ENCODE assay signal across 8 cellular contexts in genomic region chrX:64975989-64976672, GRCh38. TPM values are rescaled to one million over a fixed set of nuclear protein-coding genes. Genes with fewer than 3 reads are reported as not detected.
A peak's percentile ranks its signal among the peaks of the same experiment; 100 is the strongest.
DNase-seq lines count a peak whose midpoint lies in the region; ATAC-seq and TF ChIP-seq lines count a peak whose summit lies in the region.

TSS of gene ZC4H2 (minus strand) at chrX:64976450. CDS start at chrX:64976377, 73 bp downstream.

- CTCF ChIA-PET in CD8-positive, alpha-beta memory T cell (lab: Charles Lee) = interaction anchor here (1.5 kb wide), 1 partner anchor 59 kb away, joined by 4 read pairs; the partner anchor contains the start of gene ZC3H12B

- peaks cover 3 to 11% (median 7%) of the 10 kb centered on the region in 3 donors for H3K36me3 Mint-ChIP-seq in CD8-positive, alpha-beta memory T cell
- peaks cover 14% of the 10 kb centered on the region for H3K36me3 Mint-ChIP-seq in T-helper 1 cell treated with Interleukin-12 subunit alpha and Interleukin-12 subunit beta and Interleukin-4 antibody, amounts not matched to agents 30 μg/mL and 1 μg/mL, for 36 hours (ENCODE audit: low read depth)

- intact Hi-C loops in ascending aorta (cut with DNase I) = no loop called here
- intact Hi-C loops in right cardiac atrium (cut with DNase I) = no loop called here

- H3K36me3 ChIP-seq in CD8-positive, alpha-beta memory T cell (ENCODE audit: insufficient read depth, low read length) = no peaks in the 10 kb centered on the region
- H3K36me3 ChIP-seq in ascending aorta = no peaks in the 10 kb centered on the region

- peaks cover 15 to 21% (median 18%) of the 10 kb centered on the region in 3 donors for H3K4me1 Mint-ChIP-seq in CD8-positive, alpha-beta memory T cell
- H3K4me1 Mint-ChIP-seq in T-helper 1 cell treated with Interleukin-12 subunit alpha and Interleukin-12 subunit beta and Interleukin-4 antibody, amounts not matched to agents 30 μg/mL and 1 μg/mL, for 36 hours (ENCODE audit: low read depth) = peaks cover 24% of the 10 kb centered on the region

- H3K9me3 ChIP-seq in CD8-positive, alpha-beta memory T cell (ENCODE audit: low read length) = no peaks in the 10 kb centered on the region
- H3K9me3 ChIP-seq in ascending aorta (no peaks in the 10 kb centered on the region), right cardiac atrium (ENCODE audit: control insufficient read depth, low read length) (no peaks in the 10 kb centered on the region)

- H3K4me3 Mint-ChIP-seq in CD8-positive, alpha-beta memory T cell = peak within 1 kb of the TSS; percentile 88 to 98 (median 93)
- peak within 1 kb of the TSS; percentile 98 for H3K4me3 Mint-ChIP-seq in T-helper 1 cell treated with Interleukin-12 subunit alpha and Interleukin-12 subunit beta and Interleukin-4 antibody, amounts not matched to agents 30 μg/mL and 1 μg/mL, for 36 hours

- H3K4me1 ChIP-seq in CD8-positive, alpha-beta memory T cell (ENCODE audit: insufficient read depth, low read length) = peaks cover 6% of the 10 kb centered on the region
- H3K4me1 ChIP-seq in ascending aorta (peaks cover 0 to 2% of the 10 kb centered on the region in 2 donors), right cardiac atrium (ENCODE audit: control insufficient read depth, insufficient read depth, low read length) (peaks cover 2% of the 10 kb centered on the region)

- H3K27me3 Mint-ChIP-seq in CD8-positive, alpha-beta memory T cell = peaks cover 0 to 6% of the 10 kb centered on the region in 2 donors
- no peaks in the 10 kb centered on the region for H3K27me3 Mint-ChIP-seq in T-helper 1 cell treated with Interleukin-12 subunit alpha and Interleukin-12 subunit beta and Interleukin-4 antibody, amounts not matched to agents 30 μg/mL and 1 μg/mL, for 36 hours (ENCODE audit: low read depth)

- peaks cover 0 to 2% (median 0%) of the 10 kb centered on the region in 5 donors for H3K9me3 Mint-ChIP-seq in CD8-positive, alpha-beta memory T cell
- peaks cover 17% of the 10 kb centered on the region for H3K9me3 Mint-ChIP-seq in T-helper 1 cell treated with Interleukin-12 subunit alpha and Interleukin-12 subunit beta and Interleukin-4 antibody, amounts not matched to agents 30 μg/mL and 1 μg/mL, for 36 hours

- WGBS in right cardiac atrium = under 1% methylated on average over 17 of the region's 17 CpGs

- ATAC-seq in GM21447 (IDR thresholded peaks at IDR 0.05; ENCODE audit: unreplicated experiment) (peak; percentile 100), right cardiac atrium (peak; percentile 100)

- DNase-seq in CD8-positive, alpha-beta memory T cell = peak; percentile 36 to 76 (median 62)
- DNase-seq in HuH-7 (ENCODE audit: low spot score) (peak; percentile 54), ascending aorta (ENCODE audit: low spot score in 2 of 2) (peak; percentile 16 to 84), right cardiac atrium (peak; percentile 77 to 86 (median 84)), pulmonary artery endothelial cell (ENCODE audit: low read depth, low spot score) (peak; percentile 41), GOT3 (lab: John Stamatoyannopoulos, UW) (no peak)

- H3K27me3 ChIP-seq in CD8-positive, alpha-beta memory T cell (ENCODE audit: insufficient read depth, low read length, poor library complexity, severe bottlenecking) = no peaks in the 10 kb centered on the region
- no peaks in the 10 kb centered on the region for H3K27me3 ChIP-seq in ascending aorta
- no peaks in the 10 kb centered on the region for H3K27me3 ChIP-seq in right cardiac atrium (ENCODE audit: control insufficient read depth, insufficient read depth)

- peak within 1 kb of the TSS; percentile 34 to 96 (median 86) for H3K27ac Mint-ChIP-seq in CD8-positive, alpha-beta memory T cell
- peak within 1 kb of the TSS; percentile 83 for H3K27ac Mint-ChIP-seq in T-helper 1 cell treated with Interleukin-12 subunit alpha and Interleukin-12 subunit beta and Interleukin-4 antibody, amounts not matched to agents 30 μg/mL and 1 μg/mL, for 36 hours

- no peak within 1 kb of the TSS for H3K27ac ChIP-seq in CD8-positive, alpha-beta memory T cell (ENCODE audit: low read depth, low read length)
- peak within 1 kb of the TSS in 1 of 2 donors; percentile 20 for H3K27ac ChIP-seq in ascending aorta
- H3K27ac ChIP-seq in right cardiac atrium (ENCODE audit: low read length) = no peak within 1 kb of the TSS

- POLR2A ChIA-PET in CD8-positive, alpha-beta memory T cell (lab: Charles Lee) = no interaction called here

- no peak for TF ChIP-seq CTCF in ascending aorta (IDR thresholded peaks at IDR 0.05)

- H3K4me3 ChIP-seq in CD8-positive, alpha-beta memory T cell (ENCODE audit: low read length) = peak within 1 kb of the TSS; percentile 86
- H3K4me3 ChIP-seq in ascending aorta (peak within 1 kb of the TSS; percentile 46 to 73), right cardiac atrium (ENCODE audit: low read length) (peak within 1 kb of the TSS; percentile 66)

RNA-seq across cellular contexts. Expression of gene ZC4H2, which starts in this region (rescaled TPM):
- total RNA-seq in CD8-positive, alpha-beta memory T cell = 1 to 10 TPM; 7.1 to 7.3 TPM
- polyA plus RNA-seq in CD8-positive, alpha-beta memory T cell = 9.9 TPM
- total RNA-seq in ascending aorta (39.9 TPM), right cardiac atrium (10 to 100 TPM in 3 of 4 donors, 1 to 10 TPM in 1; 8.5 to 14.5 (median 12.6) TPM), pulmonary artery endothelial cell (4.6 and 5.5 TPM in 2 replicates)
- 6.8 TPM for polyA plus RNA-seq in right cardiac atrium
